In genomic region chr5:6484899-6485298, GRCh38 we compare ENCODE assay signal across 19 cellular contexts. TPM values are rescaled to one million over a fixed set of nuclear protein-coding genes. Genes with fewer than 3 reads are reported as not detected.
"Had no signal": no experiment of that assay in that cellular context is flagged by ENCODE, and none has a peak within 500 bp of the region (broad histone marks: within the 10 kb centered on the region; RNA-seq: fewer than 3 reads in every experiment).

No MANE protein-coding gene starts in this region.

- H3K9me3 ChIP-seq: left ventricle myocardium inferior, psoas muscle, right lobe of liver, upper lobe of right lung had no signal

- DNase-seq: activated CD4-positive, alpha-beta T cell treated with anti-CD3 and anti-CD28 coated beads, Interleukin-2, amount 50 U/mL, for 1 hour; anterior cingulate cortex; brain microvascular endothelial cell; cerebellar nuclear complex; effector memory CD8-positive, alpha-beta T cell; foreskin melanocyte; left ventricle myocardium inferior; psoas muscle; T-helper 17 cell; upper lobe of right lung had no signal

- H3K27ac Mint-ChIP-seq: activated T-helper 1 cell treated with anti-CD3 and anti-CD28 coated beads, Interleukin-12 subunit alpha, Interleukin-12 subunit beta, Interleukin-2, Interleukin-4 antibody, amounts not matched to agents 30 ng/mL and 10 ng/mL and 1 ng/mL, durations not matched to agents 14 hours and 24 hours and 36 hours; effector memory CD8-positive, alpha-beta T cell; stimulated activated naive CD8-positive, alpha-beta T cell treated with anti-CD3 and anti-CD28 coated beads, Interleukin-15, Interleukin-2, amounts not matched to agents 100 ng/mL and 50 ng/mL, for 24 hours; T-helper 17 cell had no signal

- H3K9me3 Mint-ChIP-seq: activated T-helper 1 cell treated with anti-CD3 and anti-CD28 coated beads, Interleukin-12 subunit alpha, Interleukin-12 subunit beta, Interleukin-2, Interleukin-4 antibody, amounts not matched to agents 30 ng/mL and 10 ng/mL and 1 ng/mL, durations not matched to agents 14 hours and 24 hours and 36 hours; effector memory CD8-positive, alpha-beta T cell; stimulated activated naive CD8-positive, alpha-beta T cell treated with anti-CD3 and anti-CD28 coated beads, Interleukin-15, Interleukin-2, amounts not matched to agents 100 ng/mL and 50 ng/mL, for 24 hours had no signal

- H3K4me2 ChIP-seq: smooth muscle cell had no signal

- H3K36me3 ChIP-seq: brain microvascular endothelial cell, left ventricle myocardium inferior, right lobe of liver, upper lobe of right lung had no signal

- H3K4me1 ChIP-seq: right lobe of liver, upper lobe of right lung had no signal

- H3K4me3 Mint-ChIP-seq: activated T-helper 1 cell treated with anti-CD3 and anti-CD28 coated beads, Interleukin-12 subunit alpha, Interleukin-12 subunit beta, Interleukin-2, Interleukin-4 antibody, amounts not matched to agents 30 ng/mL and 10 ng/mL and 1 ng/mL, durations not matched to agents 14 hours and 24 hours and 36 hours; effector memory CD8-positive, alpha-beta T cell; stimulated activated naive CD8-positive, alpha-beta T cell treated with anti-CD3 and anti-CD28 coated beads, Interleukin-15, Interleukin-2, amounts not matched to agents 100 ng/mL and 50 ng/mL, for 24 hours; T-helper 17 cell had no signal

- FAIRE-seq: TTC549 had no signal

- H3K27me3 ChIP-seq: brain microvascular endothelial cell, right lobe of liver had no signal

- H3K4me1 Mint-ChIP-seq: T-helper 17 cell had no signal

- H3K4me3 ChIP-seq: left ventricle myocardium inferior, psoas muscle, right lobe of liver, smooth muscle cell, upper lobe of right lung had no signal

- ATAC-seq: effector memory CD8-positive, alpha-beta T cell; psoas muscle; right lobe of liver; T-helper 17 cell; upper lobe of right lung had no signal

- H3K27ac ChIP-seq: brain microvascular endothelial cell, epithelial cell of prostate, left ventricle myocardium inferior, psoas muscle, right lobe of liver, upper lobe of right lung had no signal

RNA-seq across cellular contexts. Expression of gene UBE2QL1, which starts 36.2 kb away (rescaled TPM):
- total RNA-seq: activated CD8-positive, alpha-beta memory T cell treated with anti-CD3 and anti-CD28 coated beads for 36 hours; fibroblast of lung; osteocyte; upper lobe of right lung had no signal
- polyA plus RNA-seq: fibroblast of lung had no signal
